18 cellular contexts compared by ENCODE assay signal in genomic region chr3:41608267-41608822, GRCh38.
A peak's percentile ranks its signal among the peaks of the same experiment; 100 is the strongest.
DNase-seq lines count a peak whose midpoint lies in the region; ATAC-seq and TF ChIP-seq lines count a peak whose summit lies in the region.
"Had no signal": no experiment of that assay in that cellular context is flagged by ENCODE, and none has a peak within 500 bp of the region (broad histone marks: within the 10 kb centered on the region; RNA-seq: fewer than 3 reads in every experiment).

No MANE protein-coding gene starts in this region.

- CTCF ChIA-PET in activated naive CD4-positive, alpha-beta T cell treated with anti-CD3 and anti-CD28 coated beads for 36 hours (lab: Charles Lee) = no interaction called here
- CTCF ChIA-PET in activated naive CD4-positive, alpha-beta T cell treated with anti-CD3 and anti-CD28 coated beads, Interleukin-2, amount 10 ng/mL, durations not matched to agents 7 days and 5 days (lab: Charles Lee) = no interaction called here

- H3K4me1 ChIP-seq in OCI-LY3 (ENCODE audit: low read length) (peaks cover 36% of the 10 kb centered on the region), spleen (no peaks in the 10 kb centered on the region), transverse colon (no peaks in the 10 kb centered on the region)
- H3K4me1 ChIP-seq: BLaER1, SJCRH30 had no signal

- no peaks in the 10 kb centered on the region for H4K20me1 ChIP-seq in OCI-LY3 (ENCODE audit: insufficient read depth, low read length)
- H4K20me1 ChIP-seq: BLaER1 had no signal

- in situ Hi-C loops in transverse colon (cut with MboI; ENCODE audit: low pct_ligation_motif_present in 1 of 4, low pct_unique_long_range_greater_than_20kb in 1 of 4, low sequenced_read_pairs in 3 of 4) = no loop called here

- H2AFZ ChIP-seq in OCI-LY3 (ENCODE audit: low read depth, low read length) = no peak overlapping the region

- H3K9ac ChIP-seq in OCI-LY3 (ENCODE audit: low read length) = no peak overlapping the region
- H3K9ac ChIP-seq: BLaER1 had no signal

- H3K79me2 ChIP-seq in OCI-LY3 (ENCODE audit: low read length) = no peaks in the 10 kb centered on the region

- peak overlapping the region; percentile 61 for H3K4me2 ChIP-seq in OCI-LY3 (ENCODE audit: low read length)
- H3K4me2 ChIP-seq: BLaER1 had no signal

- WGBS in spleen, 5 donors = 65 to 80% (median 66%) methylated on average over 1 of the region's 1 CpG
- 67 to 75% methylated on average over 1 of the region's 1 CpG for WGBS in transverse colon (ENCODE audit: low coverage in 1 of 2), 2 donors

- no peaks in the 10 kb centered on the region for H3K36me3 ChIP-seq in OCI-LY3 (replicated peaks; ENCODE audit: low read depth, low read length)
- no peaks in the 10 kb centered on the region for H3K36me3 ChIP-seq in spleen
- no peaks in the 10 kb centered on the region for H3K36me3 ChIP-seq in transverse colon
- H3K36me3 ChIP-seq: BLaER1, SJCRH30 had no signal

- intact Hi-C loops in activated naive CD4-positive, alpha-beta T cell treated with anti-CD3 and anti-CD28 coated beads for 36 hours (cut with micrococcal nuclease) = loop anchor here (1.0 to 10.0 kb wide), 8 partner anchors 52 to 1271 kb away; partner anchors contain the start of gene TRAK1
- intact Hi-C loops in spleen (cut with DNase I; ENCODE audit: low total_unique reads) = no loop called here
- intact Hi-C loops in transverse colon (cut with DNase I; ENCODE audit: low total_unique reads) = no loop called here

- no peak for TF ChIP-seq EP300 in transverse colon (IDR thresholded peaks at IDR 0.05; ENCODE audit: low read depth)

- H3K27ac Mint-ChIP-seq in activated naive CD4-positive, alpha-beta T cell treated with anti-CD3 and anti-CD28 coated beads for 36 hours = peak overlapping the region; percentile 52
- H3K27ac Mint-ChIP-seq in activated naive CD4-positive, alpha-beta T cell treated with anti-CD3 and anti-CD28 coated beads, Interleukin-2, amount 10 ng/mL, durations not matched to agents 7 days and 5 days = no peak overlapping the region
- H3K27ac Mint-ChIP-seq: CD8-positive, alpha-beta memory T cell had no signal

- H3K27me3 ChIP-seq in OCI-LY3 (ENCODE audit: low read depth, low read length) (peaks cover 24% of the 10 kb centered on the region), spleen (replicated peaks in 1 of 7) (no peaks in the 10 kb centered on the region), transverse colon (no peaks in the 10 kb centered on the region)
- H3K27me3 ChIP-seq: BLaER1, SJCRH30 had no signal

- DNase-seq in activated naive CD4-positive, alpha-beta T cell treated with anti-CD3 and anti-CD28 coated beads for 36 hours = no peak
- no peak for DNase-seq in activated naive CD4-positive, alpha-beta T cell treated with anti-CD3 and anti-CD28 coated beads, Interleukin-2, amount 10 ng/mL, durations not matched to agents 7 days and 5 days
- no peak for DNase-seq in stimulated activated naive CD8-positive, alpha-beta T cell treated with anti-CD3 and anti-CD28 coated beads, Interleukin-15, Interleukin-2, amounts not matched to agents 100 U/mL and 50 U/mL, for 24 hours
- DNase-seq in spleen = no peak
- no peak for DNase-seq in transverse colon
- DNase-seq: CD8-positive, alpha-beta memory T cell; GF-D8; HCEC 1CT; KG1; NCI-H1092; NCI-H2227 treated with DMSO at 0.1 percent for 48 hours; NCI-H526; OCI-M1; RPMI8226; SJCRH30 had no signal

- no peak overlapping the region for H3K4me3 Mint-ChIP-seq in activated naive CD4-positive, alpha-beta T cell treated with anti-CD3 and anti-CD28 coated beads for 36 hours
- H3K4me3 Mint-ChIP-seq in activated naive CD4-positive, alpha-beta T cell treated with anti-CD3 and anti-CD28 coated beads, Interleukin-2, amount 10 ng/mL, durations not matched to agents 7 days and 5 days = no peak overlapping the region
- H3K4me3 Mint-ChIP-seq: CD8-positive, alpha-beta memory T cell had no signal

- H3K36me3 Mint-ChIP-seq in activated naive CD4-positive, alpha-beta T cell treated with anti-CD3 and anti-CD28 coated beads for 36 hours (ENCODE audit: low read depth) = peaks cover 2% of the 10 kb centered on the region
- H3K36me3 Mint-ChIP-seq in activated naive CD4-positive, alpha-beta T cell treated with anti-CD3 and anti-CD28 coated beads, Interleukin-2, amount 10 ng/mL, durations not matched to agents 7 days and 5 days = no peaks in the 10 kb centered on the region

- H3K9me3 ChIP-seq in OCI-LY3 (ENCODE audit: insufficient read depth, low read length) (no peaks in the 10 kb centered on the region), spleen (no peaks in the 10 kb centered on the region), transverse colon (no peaks in the 10 kb centered on the region)
- H3K9me3 ChIP-seq: BLaER1, SJCRH30 had no signal

- ATAC-seq in GM19351 (IDR thresholded peaks at IDR 0.05; ENCODE audit: unreplicated experiment) = peak; percentile 77
- ATAC-seq in stimulated activated naive CD8-positive, alpha-beta T cell treated with anti-CD3 and anti-CD28 coated beads, Interleukin-15, Interleukin-2, amounts not matched to agents 100 U/mL and 50 U/mL, for 24 hours = peak; percentile 49

- peaks cover 12% of the 10 kb centered on the region for H3K4me1 Mint-ChIP-seq in activated naive CD4-positive, alpha-beta T cell treated with anti-CD3 and anti-CD28 coated beads for 36 hours (ENCODE audit: low read depth)
- no peaks in the 10 kb centered on the region for H3K4me1 Mint-ChIP-seq in activated naive CD4-positive, alpha-beta T cell treated with anti-CD3 and anti-CD28 coated beads, Interleukin-2, amount 10 ng/mL, durations not matched to agents 7 days and 5 days
- H3K4me1 Mint-ChIP-seq: CD8-positive, alpha-beta memory T cell had no signal

- no peaks in the 10 kb centered on the region for H3K9me3 Mint-ChIP-seq in activated naive CD4-positive, alpha-beta T cell treated with anti-CD3 and anti-CD28 coated beads for 36 hours
- no peaks in the 10 kb centered on the region for H3K9me3 Mint-ChIP-seq in activated naive CD4-positive, alpha-beta T cell treated with anti-CD3 and anti-CD28 coated beads, Interleukin-2, amount 10 ng/mL, durations not matched to agents 7 days and 5 days
- H3K9me3 Mint-ChIP-seq: CD8-positive, alpha-beta memory T cell had no signal

- TF ChIP-seq CTCF in OCI-LY3 (IDR thresholded peaks at IDR 0.05; ENCODE audit: low read depth, low read length) (no peak), spleen (IDR thresholded peaks at IDR 0.05 in 8 of 11, conservative IDR thresholded peaks at IDR 0.05 in 3 of 11) (no peak), transverse colon (IDR thresholded peaks at IDR 0.05) (no peak)

- TF ChIP-seq POLR2A in spleen (IDR thresholded peaks at IDR 0.05) (no peak), transverse colon (IDR thresholded peaks at IDR 0.05) (no peak)

- 0 out of 2 replicates have a peak overlapping the region, but pooled peaks have one; percentile 2 for H3K27ac ChIP-seq in OCI-LY3 (ENCODE audit: low read length)
- no peak overlapping the region for H3K27ac ChIP-seq in spleen
- peak overlapping the region in 1 of 4 donors; percentile 5 for H3K27ac ChIP-seq in transverse colon
- H3K27ac ChIP-seq: BLaER1, SJCRH30 had no signal

- H3K4me3 ChIP-seq in OCI-LY3 (ENCODE audit: low read length) = peak overlapping the region; percentile 16; the same call in 1 of the 2 replicates
- H3K4me3 ChIP-seq in spleen = no peak overlapping the region
- H3K4me3 ChIP-seq in transverse colon = no peak overlapping the region
- H3K4me3 ChIP-seq: BLaER1, SJCRH30 had no signal

- no peaks in the 10 kb centered on the region for H3K27me3 Mint-ChIP-seq in activated naive CD4-positive, alpha-beta T cell treated with anti-CD3 and anti-CD28 coated beads for 36 hours (ENCODE audit: low read depth)
- no peaks in the 10 kb centered on the region for H3K27me3 Mint-ChIP-seq in activated naive CD4-positive, alpha-beta T cell treated with anti-CD3 and anti-CD28 coated beads, Interleukin-2, amount 10 ng/mL, durations not matched to agents 7 days and 5 days
- H3K27me3 Mint-ChIP-seq: CD8-positive, alpha-beta memory T cell had no signal
